15 cellular contexts compared by ENCODE assay signal in the genomic region with DNA sequence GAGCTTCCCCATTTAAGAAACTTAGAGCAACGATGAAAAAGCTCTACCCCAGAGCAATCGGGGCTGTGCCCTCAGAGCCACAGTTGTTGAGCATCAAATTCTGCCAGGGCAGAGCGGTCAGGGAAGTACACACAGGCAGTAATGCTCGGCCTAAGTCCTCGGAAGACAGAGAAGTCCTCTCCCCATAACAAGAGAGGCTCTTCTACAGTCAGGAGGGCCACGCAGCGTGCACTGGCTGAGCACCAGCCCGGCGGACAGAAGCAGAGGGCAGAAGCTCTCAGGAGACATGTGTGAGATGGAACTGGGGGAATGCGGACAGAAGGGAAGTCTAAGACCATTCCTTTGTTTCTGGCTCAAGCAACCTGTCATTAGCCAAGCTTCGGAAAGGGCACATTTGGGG.
DNase-seq lines count a peak whose midpoint lies in the region; ATAC-seq and TF ChIP-seq lines count a peak whose summit lies in the region.
"Had no signal": no experiment of that assay in that cellular context is flagged by ENCODE, and none has a peak within 500 bp of the region (broad histone marks: within the 10 kb centered on the region; RNA-seq: fewer than 3 reads in every experiment).

No MANE protein-coding gene starts in this region.

- no peak for DNase-seq in activated naive CD4-positive, alpha-beta T cell treated with anti-CD3 and anti-CD28 coated beads, Interleukin-2, amount 50 U/mL, for 72 hours (ENCODE audit: low spot score in 2 of 2)
- no peak for DNase-seq in activated naive CD4-positive, alpha-beta T cell treated with Interleukin-2 at 50 U/mL for 16 hours
- DNase-seq in endodermal cell (peak; percentile 30), neuronal stem cell (ENCODE audit: low spot score) (no peak), HCEC 1CT (no peak), NCI-H82 treated with DMSO at 0.1 percent for 48 hours (lab: John Stamatoyannopoulos, UW; ENCODE audit: unreplicated experiment) (no peak)
- DNase-seq: 8988T; AML-193; CD4-positive, alpha-beta T cell; DMS79 had no signal

- H3K4ac ChIP-seq in neuronal stem cell (ENCODE audit: low read length) = no peak overlapping the region

- H3K27me3 Mint-ChIP-seq in endodermal cell (ENCODE audit: insufficient read depth) = no peaks in the 10 kb centered on the region
- H3K27me3 Mint-ChIP-seq: CD4-positive, alpha-beta T cell; IgD-negative memory B cell had no signal

- H2AK5ac ChIP-seq in neuronal stem cell (ENCODE audit: low read depth, low read length) = no peak overlapping the region

- H3K27me3 ChIP-seq in endodermal cell (ENCODE audit: control insufficient read depth, insufficient read depth, low read length, poor library complexity, severe bottlenecking) (no peaks in the 10 kb centered on the region), neuronal stem cell (ENCODE audit: control insufficient read depth in 3 of 3, insufficient read depth in 3 of 3, low read depth in 1 of 3, low read length in 3 of 3) (no peaks in the 10 kb centered on the region)
- H3K27me3 ChIP-seq: BLaER1 treated with 17β-estradiol and CSF1 and Interleukin-3, amounts not matched to agents 10 nM and 100 nM had no signal

- H3K18ac ChIP-seq in neuronal stem cell (ENCODE audit: low read length) = peak overlapping the region; percentile 30

- no peak for ATAC-seq in activated naive CD4-positive, alpha-beta T cell treated with anti-CD3 and anti-CD28 coated beads, Interleukin-2, amount 50 U/mL, for 72 hours
- ATAC-seq in GM18868 (IDR thresholded peaks at IDR 0.05; ENCODE audit: unreplicated experiment) (no peak), GM21717 (IDR thresholded peaks at IDR 0.05; ENCODE audit: unreplicated experiment) (no peak)
- ATAC-seq: GM12878 had no signal

- H3K4me2 ChIP-seq in neuronal stem cell (ENCODE audit: insufficient read depth, low read length, poor library complexity, severe bottlenecking) = no peak overlapping the region

- no peak overlapping the region for H3K27ac ChIP-seq in endodermal cell (ENCODE audit: low read depth, low read length)
- H3K27ac ChIP-seq in neuronal stem cell (replicated peaks; ENCODE audit: low read length) = no peak overlapping the region
- H3K27ac ChIP-seq: BLaER1 treated with 17β-estradiol and CSF1 and Interleukin-3, amounts not matched to agents 10 nM and 100 nM had no signal

- peaks cover 0 to 7% of the 10 kb centered on the region in 2 donors for H3K36me3 Mint-ChIP-seq in activated naive CD4-positive, alpha-beta T cell treated with anti-CD3 and anti-CD28 coated beads, Interleukin-2, amount 50 U/mL, for 72 hours
- H3K36me3 Mint-ChIP-seq in endodermal cell (ENCODE audit: low read depth) = peaks cover 30% of the 10 kb centered on the region

- H2BK12ac ChIP-seq in neuronal stem cell (ENCODE audit: low read length) = no peak overlapping the region

- H3K23ac ChIP-seq in neuronal stem cell (ENCODE audit: low read depth, low read length, poor library complexity) = no peak overlapping the region

- no peak for TF ChIP-seq CTCF in endodermal cell (conservative IDR thresholded peaks at IDR 0.05)

- H3K14ac ChIP-seq in neuronal stem cell (ENCODE audit: low read length) = peak overlapping the region; percentile 39

- H3K9ac ChIP-seq in endodermal cell (ENCODE audit: extremely low read depth, low read length, poor library complexity, severe bottlenecking) (no peak overlapping the region), neuronal stem cell (ENCODE audit: low read depth, low read length, poor library complexity) (no peak overlapping the region)
- H3K9ac ChIP-seq: BLaER1 treated with 17β-estradiol and CSF1 and Interleukin-3, amounts not matched to agents 10 nM and 100 nM had no signal

- no peaks in the 10 kb centered on the region for H3K9me3 Mint-ChIP-seq in activated naive CD4-positive, alpha-beta T cell treated with anti-CD3 and anti-CD28 coated beads, Interleukin-2, amount 50 U/mL, for 72 hours
- no peaks in the 10 kb centered on the region for H3K9me3 Mint-ChIP-seq in endodermal cell
- H3K9me3 Mint-ChIP-seq: CD4-positive, alpha-beta T cell; IgD-negative memory B cell had no signal

- H3K4me3 Mint-ChIP-seq in endodermal cell = no peak overlapping the region
- H3K4me3 Mint-ChIP-seq: CD4-positive, alpha-beta T cell; IgD-negative memory B cell had no signal

- no peak overlapping the region for H4K91ac ChIP-seq in neuronal stem cell (ENCODE audit: low read depth, low read length, poor library complexity)

- H4K8ac ChIP-seq in neuronal stem cell (ENCODE audit: low read depth, low read length) = no peak overlapping the region

- H2BK5ac ChIP-seq in neuronal stem cell (ENCODE audit: low read length) = no peak overlapping the region

- H2AFZ ChIP-seq in neuronal stem cell (ENCODE audit: low read length) = no peak overlapping the region

- no peak overlapping the region for H3K4me3 ChIP-seq in endodermal cell (ENCODE audit: low read length)
- no peak overlapping the region for H3K4me3 ChIP-seq in neuronal stem cell (ENCODE audit: low read length in 2 of 2)
- H3K4me3 ChIP-seq: BLaER1 treated with 17β-estradiol and CSF1 and Interleukin-3, amounts not matched to agents 10 nM and 100 nM; GM12878 had no signal

- H3K36me3 ChIP-seq in endodermal cell (ENCODE audit: control insufficient read depth, insufficient read depth, low read length) = no peaks in the 10 kb centered on the region
- H3K36me3 ChIP-seq in neuronal stem cell (replicated peaks in 1 of 2; ENCODE audit: control insufficient read depth in 2 of 2, insufficient read depth in 2 of 2, low read length in 2 of 2) = peaks cover 0 to 9% of the 10 kb centered on the region in 2 donors

- H3K79me1 ChIP-seq in neuronal stem cell (ENCODE audit: low read depth, low read length) = peaks cover 3% of the 10 kb centered on the region

- 95 to 99% methylated on average over 9 to 11 of the region's 11 CpGs for WGBS in endodermal cell (ENCODE audit: insufficient coverage in 1 of 2, insufficient read length in 1 of 2), 2 experiments
- WGBS in neuronal stem cell (ENCODE audit: extremely low coverage in 2 of 2, insufficient read length in 2 of 2, insufficient replicate concordance in 1 of 2), 2 donors = no CpG with 5 or more reads among the region's 11 CpGs

- H3K4me1 ChIP-seq in endodermal cell (ENCODE audit: control insufficient read depth, insufficient read depth, low read length) (peaks cover 4% of the 10 kb centered on the region), neuronal stem cell (ENCODE audit: control insufficient read depth in 2 of 2, insufficient read depth in 1 of 2, low read depth in 1 of 2, low read length in 2 of 2) (peaks cover 17 to 18% of the 10 kb centered on the region in 2 donors)

- H2BK120ac ChIP-seq in neuronal stem cell (ENCODE audit: low read depth, low read length) = no peak overlapping the region

- peak overlapping the region; percentile 14 to 51 for H3K27ac Mint-ChIP-seq in activated naive CD4-positive, alpha-beta T cell treated with anti-CD3 and anti-CD28 coated beads, Interleukin-2, amount 50 U/mL, for 72 hours
- H3K27ac Mint-ChIP-seq in endodermal cell = no peak overlapping the region
- H3K27ac Mint-ChIP-seq: CD4-positive, alpha-beta T cell had no signal

- H3K9me3 ChIP-seq in endodermal cell (ENCODE audit: control insufficient read depth, low read length) (no peaks in the 10 kb centered on the region), neuronal stem cell (replicated peaks in 1 of 2; ENCODE audit: control insufficient read depth in 2 of 2, insufficient read depth in 1 of 2, low read depth in 1 of 2, low read length in 2 of 2) (peaks cover 0 to 3% of the 10 kb centered on the region in 2 donors)

- peaks cover 10% of the 10 kb centered on the region for H3K4me1 Mint-ChIP-seq in endodermal cell
- H3K4me1 Mint-ChIP-seq: IgD-negative memory B cell had no signal

- peak overlapping the region; percentile 29 for H2BK15ac ChIP-seq in neuronal stem cell (ENCODE audit: low read length)
